8 cellular contexts compared by ENCODE assay signal in the genomic region with DNA sequence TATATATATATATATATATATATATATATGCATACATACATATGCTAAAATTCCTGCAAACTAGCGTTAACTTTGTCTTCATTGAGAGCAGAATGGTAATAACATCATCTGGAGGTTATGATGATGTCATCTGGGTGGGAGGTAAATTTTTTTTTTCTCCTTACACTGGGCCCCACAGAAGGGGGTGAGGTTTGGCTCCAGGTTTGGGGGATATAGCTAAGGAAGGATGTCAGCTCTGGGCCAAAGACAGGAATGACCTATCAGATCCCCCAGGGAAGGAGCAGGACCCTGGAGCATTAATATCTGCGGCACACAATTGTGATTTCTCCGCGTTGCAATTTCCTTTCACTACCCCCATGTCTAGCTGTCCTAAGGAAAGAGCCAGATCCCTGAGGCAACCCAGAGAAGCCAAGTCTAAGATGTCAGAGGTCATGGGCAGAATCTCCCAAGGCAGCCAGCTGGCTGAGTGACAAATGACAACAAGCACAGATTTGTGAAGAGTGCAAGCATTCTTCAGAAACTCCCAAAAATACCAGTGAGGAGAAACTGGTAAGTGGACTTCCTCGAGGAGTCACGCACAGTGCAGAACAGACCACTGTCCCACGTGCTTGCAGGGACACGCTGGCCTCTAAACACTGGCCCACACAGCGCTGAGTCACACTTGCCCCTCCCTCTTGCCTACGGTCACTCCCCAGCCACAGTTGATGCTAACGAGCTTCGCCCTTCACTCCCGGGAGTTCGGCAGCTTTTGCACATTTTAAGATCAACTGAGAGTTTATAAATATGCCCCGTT. TPM values are rescaled to one million over a fixed set of nuclear protein-coding genes. Genes with fewer than 3 reads are reported as not detected.
DNase-seq lines count a peak whose midpoint lies in the region; ATAC-seq and TF ChIP-seq lines count a peak whose summit lies in the region.

No MANE protein-coding gene starts in this region.

- H3K4me3 ChIP-seq in AG09309 (ENCODE audit: control insufficient read depth, low read depth, low read length): no peak overlapping the region
- H3K4me3 ChIP-seq in astrocyte of the spinal cord (ENCODE audit: low read depth, low read length): no peak overlapping the region
- H3K4me3 ChIP-seq in hepatocyte: no peak overlapping the region
- peak overlapping the region in 1 of 4 donors; percentile 5 for H3K4me3 ChIP-seq in sigmoid colon

- H3K27ac ChIP-seq in hepatocyte: peak overlapping the region; percentile 74
- H3K27ac ChIP-seq in sigmoid colon: peak overlapping the region; percentile 55 to 81 (median 73)

- peak in 2 of 4 donors; percentile 75 to 80 for TF ChIP-seq EP300 in sigmoid colon (IDR thresholded peaks at IDR 0.05)

- peaks cover under 1% of the 10 kb centered on the region for H4K20me1 ChIP-seq in hepatocyte (ENCODE audit: insufficient read depth, poor library complexity, severe bottlenecking)

- no peaks in the 10 kb centered on the region for H3K9me2 ChIP-seq in hepatocyte (replicated peaks; ENCODE audit: insufficient read depth)

- H3K27me3 ChIP-seq in hepatocyte (no peaks in the 10 kb centered on the region), sigmoid colon (no peaks in the 10 kb centered on the region)

- ATAC-seq in HG03442 (IDR thresholded peaks at IDR 0.05; ENCODE audit: unreplicated experiment): no peak
- no peak for ATAC-seq in GM21529 (IDR thresholded peaks at IDR 0.05; ENCODE audit: unreplicated experiment)
- ATAC-seq in HG03095 (IDR thresholded peaks at IDR 0.05; ENCODE audit: unreplicated experiment): no peak

- intact Hi-C loops in sigmoid colon (cut with DNase I): loop anchor here (5.0 to 10.0 kb wide), 3 partner anchors 42 to 867 kb away; a partner anchor contains a TSS

- H3K9me3 ChIP-seq in hepatocyte (ENCODE audit: low read depth) (no peaks in the 10 kb centered on the region), sigmoid colon (no peaks in the 10 kb centered on the region)

- H3K4me1 ChIP-seq in hepatocyte (ENCODE audit: insufficient read depth): peaks cover 13% of the 10 kb centered on the region
- H3K4me1 ChIP-seq in sigmoid colon: peaks cover 0 to 33% (median 20%) of the 10 kb centered on the region in 4 donors

- in situ Hi-C loops in astrocyte of the spinal cord (cut with HindIII; ENCODE audit: low sequenced_read_pairs): no loop called here

- WGBS in hepatocyte (ENCODE audit: low lambda C conversion rate, missing lambda C conversion rate): 28% methylated on average over 15 of the region's 15 CpGs
- 20 to 40% methylated on average over 15 of the region's 15 CpGs for WGBS in sigmoid colon, 2 donors

- TF ChIP-seq CTCF in AG09309 (IDR thresholded peaks at IDR 0.05; ENCODE audit: control insufficient read depth, insufficient read depth, low read depth, low read length, missing control alignments) (no peak), astrocyte of the spinal cord (IDR thresholded peaks at IDR 0.05; ENCODE audit: low read depth, low read length) (no peak), hepatocyte (IDR thresholded peaks at IDR 0.05; ENCODE audit: poor library complexity) (no peak), sigmoid colon (IDR thresholded peaks at IDR 0.05) (no peak)

- peak overlapping the region; percentile 61 for H3K4me2 ChIP-seq in hepatocyte

- H3K79me2 ChIP-seq in hepatocyte: peaks cover 10% of the 10 kb centered on the region

- no peak overlapping the region for H2AFZ ChIP-seq in hepatocyte

- DNase-seq in AG09309 (ENCODE audit: low read depth) (peak; percentile 86), M059J (ENCODE audit: low read depth) (peak; percentile 97), astrocyte of the spinal cord (ENCODE audit: low read depth, low spot score) (peak; percentile 77), hepatocyte (ENCODE audit: low spot score) (peak; percentile 88), sigmoid colon (peak; percentile 96)

- no peak for TF ChIP-seq POLR2A in sigmoid colon (IDR thresholded peaks at IDR 0.05)

- H3K36me3 ChIP-seq in hepatocyte (replicated peaks; ENCODE audit: insufficient read depth, low read depth) (no peaks in the 10 kb centered on the region), sigmoid colon (no peaks in the 10 kb centered on the region)

RNA-seq across cellular contexts. Expression of a gene that starts 9.9 kb away (rescaled TPM):
- 1,164 and 1,374 TPM in 2 replicates for total RNA-seq in M059J (2014; rRNA removed; shearing (Covaris generic))
- total RNA-seq in hepatocyte (1,410 and 1,439 TPM in 2 replicates), sigmoid colon (1,000 to 10,000 TPM; 1,126 to 1,785 (median 1,332) TPM)
- polyA plus RNA-seq in hepatocyte (1,142 and 1,267 TPM in 2 replicates), sigmoid colon (1,000 to 10,000 TPM; 1,056 to 1,508 (median 1,064) TPM)

RNA-seq across cellular contexts. Expression of a gene that starts 40.8 kb away (rescaled TPM):
- total RNA-seq in M059J (2014; rRNA removed; shearing (Covaris generic)): 35.6 and 38.0 TPM in 2 replicates
- total RNA-seq in hepatocyte (50.4 and 51.5 TPM in 2 replicates), sigmoid colon (10 to 100 TPM in 3 of 4 donors, 1 to 10 TPM in 1; 5.7 to 12.8 (median 10.8) TPM)
- polyA plus RNA-seq in hepatocyte (68.1 and 90.0 TPM in 2 replicates), sigmoid colon (10 to 100 TPM in 2 of 3 donors, 1 to 10 TPM in 1; 4.2 to 36.4 (median 16.2) TPM)
